Comparison of ENCODE assay signal across 32 cellular contexts in the genomic region with DNA sequence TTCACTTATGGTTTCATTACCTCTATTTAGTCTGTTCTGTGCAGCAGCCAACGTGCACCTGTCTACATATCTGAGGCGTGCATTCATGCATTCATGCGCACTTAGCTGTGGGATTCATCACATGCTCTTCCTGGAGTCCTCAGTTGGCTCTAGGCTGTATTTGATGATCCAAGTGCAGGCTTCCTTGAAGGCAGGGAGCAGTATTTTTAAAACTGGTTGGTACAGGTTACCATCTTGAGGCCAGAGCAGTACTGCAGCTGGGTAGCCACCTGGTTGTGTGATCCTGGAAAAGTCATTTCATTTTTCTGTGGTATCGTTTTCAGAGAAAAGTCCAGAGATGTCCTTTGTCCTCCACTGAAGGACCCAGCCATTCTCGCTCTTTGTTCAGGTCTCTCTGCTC.
DNase-seq lines count a peak whose midpoint lies in the region; ATAC-seq, FAIRE-seq and TF ChIP-seq lines count a peak whose summit lies in the region.
"Had no signal": no experiment of that assay in that cellular context is flagged by ENCODE, and none has a peak within 500 bp of the region (broad histone marks: within the 10 kb centered on the region; RNA-seq: fewer than 3 reads in every experiment).

No MANE protein-coding gene starts in this region.

- H3K79me1 ChIP-seq in H1 (ENCODE audit: low read depth, low read length) (no peaks in the 10 kb centered on the region), trophoblast cell (ENCODE audit: low read length) (peaks cover 2% of the 10 kb centered on the region)

- H4K91ac ChIP-seq in H1 (replicated peaks; ENCODE audit: insufficient read length, low read length): peak overlapping the region; percentile 70
- H4K91ac ChIP-seq in trophoblast cell (ENCODE audit: low read depth, low read length): no peak overlapping the region

- no peaks in the 10 kb centered on the region for H3K36me3 ChIP-seq in H1 (ENCODE audit: control insufficient read depth in 2 of 4, insufficient read depth in 4 of 4, low read length in 3 of 4)
- no peaks in the 10 kb centered on the region for H3K36me3 ChIP-seq in trophoblast cell (ENCODE audit: control insufficient read depth in 1 of 2, insufficient read depth in 2 of 2, low read length in 2 of 2)
- H3K36me3 ChIP-seq in spleen: no peaks in the 10 kb centered on the region
- H3K36me3 ChIP-seq in small intestine (ENCODE audit: control insufficient read depth in 2 of 2, insufficient read depth in 2 of 2, low read length in 2 of 2): no peaks in the 10 kb centered on the region
- H3K36me3 ChIP-seq: MG63, sigmoid colon, transverse colon had no signal

- H3K14ac ChIP-seq in H1 (ENCODE audit: insufficient read length): no peak overlapping the region
- no peak overlapping the region for H3K14ac ChIP-seq in trophoblast cell (ENCODE audit: low read length)

- peak overlapping the region; percentile 32 to 38; a peak in 3 of 4 replicates for H3K4me2 ChIP-seq in H1 (ENCODE audit: insufficient read depth in 1 of 2, low read depth in 2 of 2, low read length in 2 of 2)
- H3K4me2 ChIP-seq in trophoblast cell (ENCODE audit: low read length): no peak overlapping the region

- peak; percentile 0 for DNase-seq in NCI-H1105 (lab: John Stamatoyannopoulos, UW)
- DNase-seq in NCI-H1105 treated with DMSO at 0.1 percent for 48 hours (lab: John Stamatoyannopoulos, UW): no peak
- DNase-seq in LNCaP clone FGC (ENCODE audit: low read depth): no peak
- no peak for DNase-seq in H1 (ENCODE audit: low read depth in 1 of 2, low spot score in 2 of 2)
- DNase-seq in trophoblast cell: peak; percentile 28 to 44
- DNase-seq in spleen: no peak
- no peak for DNase-seq in small intestine
- DNase-seq: activated CD4-positive, alpha-beta T cell treated with anti-CD3 and anti-CD28 coated beads for 36 hours; activated CD8-positive, alpha-beta memory T cell treated with anti-CD3 and anti-CD28 coated beads, Interleukin-2, amount 50 U/mL, for 48 hours; activated CD8-positive, alpha-beta T cell treated with anti-CD3 and anti-CD28 coated beads for 36 hours; activated naive CD4-positive, alpha-beta T cell treated with anti-CD3 and anti-CD28 coated beads for 36 hours; cerebellar nuclear complex; dermis blood vessel endothelial cell; DND-41; KG1; left colon; mammary epithelial cell; MG63; mucosa of descending colon; NCI-H2107; NCI-H524; occipital lobe; psoas muscle; SHP77; sigmoid colon; stimulated activated CD4-positive, alpha-beta T cell treated with anti-CD3 and anti-CD28 coated beads, Interleukin-15, amount 100 ng/mL, for 24 hours; stimulated activated CD4-positive, alpha-beta T cell treated with anti-CD3 and anti-CD28 coated beads, Interleukin-4, amount 100 ng/mL, for 4 hours; transverse colon had no signal

- H3K4ac ChIP-seq in H1 (replicated peaks; ENCODE audit: insufficient read length, low read depth, low read length) (no peak overlapping the region), trophoblast cell (ENCODE audit: low read depth, low read length) (no peak overlapping the region)

- POLR2A ChIA-PET in H1 (lab: Charles Lee; ENCODE audit: partially characterized antibody): no interaction called here

- no peak overlapping the region for H4K5ac ChIP-seq in H1 (ENCODE audit: insufficient read length, low read depth, low read length)

- H2BK12ac ChIP-seq in H1 (ENCODE audit: low read depth, low read length) (no peak overlapping the region), trophoblast cell (ENCODE audit: low read length) (no peak overlapping the region)

- H3K56ac ChIP-seq in H1 (replicated peaks; ENCODE audit: insufficient read length, low read depth, low read length): no peak overlapping the region

- H3K23me2 ChIP-seq in H1 (ENCODE audit: low read depth, low read length): no peaks in the 10 kb centered on the region

- intact Hi-C loops in spleen (cut with DNase I; ENCODE audit: low total_unique reads): no loop called here

- CTCF ChIA-PET in H1 (lab: Charles Lee; ENCODE audit: partially characterized antibody): interaction anchor here (0.9 to 1.3 kb wide), 4 partner anchors 26 to 245 kb away, joined by 3 to 4 read pairs (median 3); no protein-coding TSS in a partner anchor

- no peak overlapping the region for H2BK5ac ChIP-seq in H1 (ENCODE audit: low read depth, low read length)
- H2BK5ac ChIP-seq in trophoblast cell (ENCODE audit: low read depth, low read length, poor library complexity): no peak overlapping the region

- no peak overlapping the region for H4K8ac ChIP-seq in H1 (ENCODE audit: extremely low read depth, insufficient read depth, low read length)
- H4K8ac ChIP-seq in trophoblast cell (ENCODE audit: low read depth, low read length): no peak overlapping the region

- H4K12ac ChIP-seq in trophoblast cell (ENCODE audit: low read depth, low read length): no peak overlapping the region

- H2BK120ac ChIP-seq in H1 (replicated peaks; ENCODE audit: low read depth, low read length) (peak overlapping the region; percentile 47), trophoblast cell (ENCODE audit: insufficient read depth, low read length, poor library complexity) (no peak overlapping the region)

- no peaks in the 10 kb centered on the region for H3K79me2 ChIP-seq in H1 (ENCODE audit: control insufficient read depth in 1 of 2, insufficient read depth in 2 of 2, low read length in 2 of 2)
- H3K79me2 ChIP-seq in trophoblast cell (ENCODE audit: control insufficient read depth, insufficient read depth, low read length, poor library complexity): no peaks in the 10 kb centered on the region

- peaks cover 1 to 9% (median 8%) of the 10 kb centered on the region in 4 experiments; a peak in 5 of 7 replicates for H3K4me1 ChIP-seq in H1 (replicated peaks in 1 of 4; ENCODE audit: control insufficient read depth in 3 of 4, insufficient read depth in 4 of 4, low read length in 3 of 4)
- peaks cover 3% of the 10 kb centered on the region in 2 experiments for H3K4me1 ChIP-seq in trophoblast cell (ENCODE audit: control insufficient read depth in 1 of 2, insufficient read depth in 2 of 2, low read length in 2 of 2)
- H3K4me1 ChIP-seq in spleen: no peaks in the 10 kb centered on the region
- no peaks in the 10 kb centered on the region for H3K4me1 ChIP-seq in small intestine (ENCODE audit: control insufficient read depth in 2 of 2, insufficient read depth in 1 of 2, low read depth in 1 of 2, low read length in 1 of 2)
- H3K4me1 ChIP-seq: psoas muscle, transverse colon had no signal

- no peaks in the 10 kb centered on the region for H3K27me3 ChIP-seq in H1 (replicated peaks in 1 of 4; ENCODE audit: control insufficient read depth in 3 of 4, extremely low read depth in 1 of 4, insufficient read depth in 3 of 4, low read length in 3 of 4)
- no peaks in the 10 kb centered on the region for H3K27me3 ChIP-seq in trophoblast cell (ENCODE audit: insufficient read depth, low read length)
- peaks cover 0 to 24% (median 0%) of the 10 kb centered on the region in 7 donors for H3K27me3 ChIP-seq in spleen (replicated peaks in 1 of 7)
- no peaks in the 10 kb centered on the region for H3K27me3 ChIP-seq in small intestine (ENCODE audit: control insufficient read depth in 2 of 2, insufficient read depth in 2 of 2, low read length in 2 of 2)
- H3K27me3 ChIP-seq: MG63, sigmoid colon, transverse colon had no signal

- peak in 1 of 2 experiments; percentile 40; a peak in 3 of 4 replicates for TF ChIP-seq RAD21 in H1 (IDR thresholded peaks at IDR 0.05 in 1 of 2, conservative IDR thresholded peaks at IDR 0.05 in 1 of 2; ENCODE audit: low read depth in 2 of 2, low read length in 2 of 2)

- no peak overlapping the region for H2BK20ac ChIP-seq in H1 (ENCODE audit: low read length)

- no peak for ATAC-seq in HG03571 (IDR thresholded peaks at IDR 0.05; ENCODE audit: unreplicated experiment)
- ATAC-seq: activated CD4-positive, alpha-beta T cell treated with anti-CD3 and anti-CD28 coated beads for 36 hours; activated CD8-positive, alpha-beta T cell treated with anti-CD3 and anti-CD28 coated beads for 36 hours; left colon; mucosa of descending colon; natural killer cell treated with Interleukin-12 subunit alpha and Interleukin-12 subunit beta and Interleukin-15 and Interleukin-18, amount 100 ng/mL, for 72 hours had no signal

- H2AK5ac ChIP-seq in H1 (ENCODE audit: low read depth, low read length): no peak overlapping the region
- H2AK5ac ChIP-seq in trophoblast cell (ENCODE audit: low read length): no peak overlapping the region

- FAIRE-seq in H1 (lab: Jason Lieb, UNC): no peak
- no peak for FAIRE-seq in small intestine (lab: Jason Lieb, UNC)
- FAIRE-seq: frontal cortex had no signal

- H4K20me1 ChIP-seq in H1 (replicated peaks in 1 of 2; ENCODE audit: control insufficient read depth in 1 of 2, insufficient read depth in 2 of 2, low read length in 2 of 2): no peaks in the 10 kb centered on the region

- 79% methylated on average over 5 of the region's 5 CpGs; no CpG with 5 or more reads in 1 of the 2 experiments for WGBS in H1 (ENCODE audit: extremely low coverage in 1 of 2, insufficient coverage in 1 of 2, insufficient read length in 1 of 2, insufficient replicate concordance in 2 of 2, low coverage in 1 of 2, low lambda C conversion rate in 2 of 2, missing lambda C conversion rate in 1 of 2), 2 experiments
- no CpG with 5 or more reads among the region's 5 CpGs for WGBS in trophoblast cell (ENCODE audit: extremely low coverage, insufficient coverage, insufficient read length)
- WGBS in spleen, 5 donors: 67 to 76% (median 73%) methylated on average over 5 of the region's 5 CpGs
- 68 to 76% (median 75%) methylated on average over 5 of the region's 5 CpGs for WGBS in small intestine, 3 donors

- H2AFZ ChIP-seq in H1 (ENCODE audit: low read length) (no peak overlapping the region), trophoblast cell (ENCODE audit: insufficient read depth, low read length, poor library complexity) (no peak overlapping the region)

- TF ChIP-seq CTCF in LNCaP clone FGC (IDR thresholded peaks at IDR 0.05; ENCODE audit: control insufficient read depth, extremely low read depth, insufficient read depth) (0 out of 2 replicates have a peak, but pooled peaks have one; percentile 14), H1 (IDR thresholded peaks at IDR 0.05; ENCODE audit: control extremely low read depth in 1 of 3, insufficient read depth in 1 of 3, low read depth in 1 of 3, low read length in 3 of 3) (no peak), spleen (IDR thresholded peaks at IDR 0.05 in 8 of 11, conservative IDR thresholded peaks at IDR 0.05 in 3 of 11) (no peak)

- no peaks in the 10 kb centered on the region; a peak in 1 of 4 replicates for H3K9me3 ChIP-seq in H1 (ENCODE audit: insufficient read depth in 2 of 2, low read depth in 1 of 2, low read length in 1 of 2)
- peaks cover 3% of the 10 kb centered on the region for H3K9me3 ChIP-seq in trophoblast cell (ENCODE audit: insufficient read depth, low read depth, low read length)
- no peaks in the 10 kb centered on the region for H3K9me3 ChIP-seq in spleen
- no peaks in the 10 kb centered on the region for H3K9me3 ChIP-seq in small intestine (ENCODE audit: control insufficient read depth, low read depth)
- H3K9me3 ChIP-seq: MG63, mucosa of descending colon, psoas muscle, sigmoid colon, transverse colon had no signal

- no peak overlapping the region for H3K4me3 ChIP-seq in LNCaP clone FGC (ENCODE audit: low read depth, low read length)
- H3K4me3 ChIP-seq in H1 (ENCODE audit: extremely low read depth in 1 of 4, insufficient read depth in 2 of 4, low read depth in 3 of 4, low read length in 4 of 4): no peak overlapping the region
- no peak overlapping the region for H3K4me3 ChIP-seq in trophoblast cell (ENCODE audit: low read depth, low read length)
- H3K4me3 ChIP-seq in spleen: no peak overlapping the region
- no peak overlapping the region for H3K4me3 ChIP-seq in small intestine (ENCODE audit: low read depth in 1 of 2, low read length in 2 of 2)
- H3K4me3 ChIP-seq: MG63, mucosa of descending colon, psoas muscle, sigmoid colon, transverse colon had no signal

- H3K9ac ChIP-seq in H1 (replicated peaks in 1 of 4; ENCODE audit: extremely low read depth in 1 of 4, low read depth in 3 of 4, low read length in 3 of 4) (no peak overlapping the region; a peak in 1 of 7 replicates), trophoblast cell (ENCODE audit: low read length) (no peak overlapping the region)

- TF ChIP-seq POLR2A in H1 (IDR thresholded peaks at IDR 0.05; ENCODE audit: control extremely low read depth in 1 of 2, low read depth in 2 of 2, low read length in 2 of 2) (no peak), spleen (IDR thresholded peaks at IDR 0.05) (no peak)

- H3K23ac ChIP-seq in H1 (ENCODE audit: insufficient read length) (no peak overlapping the region), trophoblast cell (ENCODE audit: low read length) (no peak overlapping the region)

- no peak overlapping the region; the same call in 1 of the 2 replicates for H3K18ac ChIP-seq in H1 (ENCODE audit: extremely low read depth, low read length)
- no peak overlapping the region for H3K18ac ChIP-seq in trophoblast cell (ENCODE audit: low read length)

- H3K27ac ChIP-seq in H1 (ENCODE audit: low read depth, low read length) (no peak overlapping the region), trophoblast cell (ENCODE audit: low read depth, low read length) (no peak overlapping the region), spleen (no peak overlapping the region), small intestine (ENCODE audit: low read depth in 1 of 2, low read length in 1 of 2) (no peak overlapping the region)
- H3K27ac ChIP-seq: 22Rv1, psoas muscle, transverse colon had no signal

- no peak overlapping the region for H2BK15ac ChIP-seq in H1 (ENCODE audit: low read length)

- no peak for TF ChIP-seq EP300 in H1 (IDR thresholded peaks at IDR 0.05; ENCODE audit: borderline replicate concordance in 1 of 2, low read depth in 2 of 2, low read length in 2 of 2)

Comparison
In these comparisons a context has a peak if more than half of its experiments do, and no peak if none do; other contexts are left out.
1. DNase-seq: peak in NCI-H1105 (single experiment) and trophoblast cell (2 of 2); none in NCI-H1105 treated with DMSO at 0.1 percent for 48 hours (single experiment), LNCaP clone FGC (single experiment), H1 (0 of 2), spleen (single experiment) and small intestine (single experiment).